Comparison of ENCODE assay signal across 8 cellular contexts in the genomic region with DNA sequence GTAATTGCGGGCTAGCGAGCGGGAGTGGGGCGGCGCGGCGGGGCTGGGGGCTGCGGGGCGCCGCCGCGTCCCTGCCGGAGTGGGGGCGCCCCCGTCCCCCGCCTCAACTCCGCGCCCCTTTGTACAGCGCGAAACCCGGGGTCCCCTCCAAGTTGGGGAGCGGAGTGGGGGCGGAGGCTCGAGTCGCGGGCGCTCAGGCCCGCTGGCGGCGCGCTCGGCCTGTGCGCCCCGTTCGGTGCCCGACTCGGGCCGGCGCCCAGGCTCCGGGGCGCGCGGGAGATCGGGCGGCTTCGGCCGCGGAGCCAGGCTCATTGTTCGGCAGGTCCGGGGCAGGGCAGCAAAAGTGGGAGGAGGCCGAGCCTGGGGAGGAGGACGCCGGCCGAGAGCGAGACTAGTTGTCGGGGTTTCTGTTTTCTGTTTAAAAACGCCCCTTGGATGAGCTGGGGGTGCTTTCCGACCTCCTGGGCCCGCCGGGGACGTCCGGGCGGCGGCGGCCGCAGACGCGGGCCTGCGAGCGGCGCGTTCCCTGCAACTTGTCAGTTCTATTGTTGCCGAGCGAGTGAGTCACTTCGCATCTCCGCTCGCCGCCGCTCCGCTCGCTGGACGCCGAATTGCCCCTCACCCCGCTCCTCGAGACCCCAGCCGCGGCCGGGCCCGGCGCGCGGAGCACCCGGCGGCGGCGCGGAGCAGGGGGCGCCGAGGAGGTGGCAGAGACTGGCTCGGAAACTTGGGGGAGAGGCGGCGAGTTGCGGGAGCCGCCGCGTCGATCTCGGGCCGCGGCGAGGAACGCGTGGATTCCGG. TPM values are rescaled to one million over a fixed set of nuclear protein-coding genes. Genes with fewer than 3 reads are reported as not detected.
DNase-seq lines count a peak whose midpoint lies in the region; ATAC-seq lines count a peak whose summit lies in the region.

No MANE protein-coding gene starts in this region.

- peaks cover 31% of the 10 kb centered on the region for H3K4me1 Mint-ChIP-seq in activated naive CD8-positive, alpha-beta T cell treated with anti-CD3 and anti-CD28 coated beads, Interleukin-2, amount 10 ng/mL, durations not matched to agents 7 days and 5 days

- intact Hi-C loops in Right ventricle myocardium superior (cut with DNase I): loop anchor here (2.0 to 10.0 kb wide), 2 partner anchors 32 to 216 kb away; no protein-coding TSS in a partner anchor
- intact Hi-C loops in posterior cingulate gyrus (cut with DNase I): loop anchor here (1.0 to 10.0 kb wide), 4 partner anchors 32 to 386 kb away; no protein-coding TSS in a partner anchor

- peak overlapping the region; percentile 76 for H3K27ac Mint-ChIP-seq in activated naive CD8-positive, alpha-beta T cell treated with anti-CD3 and anti-CD28 coated beads, Interleukin-2, amount 10 ng/mL, durations not matched to agents 7 days and 5 days

- peak; percentile 66 for DNase-seq in GM19238 (ENCODE audit: insufficient read length, low spot score)
- peak; percentile 50 for DNase-seq in SK-MEL-5 (ENCODE audit: low read depth, low spot score)
- peak; percentile 68 for DNase-seq in activated naive CD8-positive, alpha-beta T cell treated with anti-CD3 and anti-CD28 coated beads, Interleukin-2, amount 10 ng/mL, durations not matched to agents 7 days and 5 days
- DNase-seq in Right ventricle myocardium superior: peak; percentile 64
- DNase-seq in posterior cingulate gyrus: peak; percentile 13 to 87 (median 38)
- peak; percentile 50 for DNase-seq in ureter (ENCODE audit: low spot score)

- ATAC-seq in HG03432 (IDR thresholded peaks at IDR 0.05; ENCODE audit: unreplicated experiment): peak; percentile 33
- ATAC-seq in activated naive CD8-positive, alpha-beta T cell treated with anti-CD3 and anti-CD28 coated beads, Interleukin-2, amount 10 ng/mL, durations not matched to agents 7 days and 5 days (ENCODE audit: low read depth): peak; percentile 19
- peak; percentile 45 for ATAC-seq in Right ventricle myocardium superior (ENCODE audit: poor library complexity)

- peaks cover 8 to 35% (median 24%) of the 10 kb centered on the region in 11 experiments; a peak in 21 of 22 replicates for H3K36me3 ChIP-seq in BLaER1 treated with 17β-estradiol and CSF1 and Interleukin-3, amounts not matched to agents 10 nM and 100 nM

- peak overlapping the region; percentile 62 to 93 (median 87) for H3K4me2 ChIP-seq in BLaER1 treated with 17β-estradiol and CSF1 and Interleukin-3, amounts not matched to agents 10 nM and 100 nM

- H3K4me3 ChIP-seq in BLaER1 treated with 17β-estradiol and CSF1 and Interleukin-3, amounts not matched to agents 10 nM and 100 nM: peak overlapping the region; percentile 87 to 100 (median 96)

- peak overlapping the region; percentile 95 to 100 (median 99) for H3K9ac ChIP-seq in BLaER1 treated with 17β-estradiol and CSF1 and Interleukin-3, amounts not matched to agents 10 nM and 100 nM

- H3K9me3 ChIP-seq in BLaER1 treated with 17β-estradiol and CSF1 and Interleukin-3, amounts not matched to agents 10 nM and 100 nM (replicated peaks in 1 of 11): peaks cover 0 to 15% (median 6%) of the 10 kb centered on the region in 11 experiments; a peak in 10 of 22 replicates

- peak overlapping the region; percentile 98 to 100 (median 99) for H3K27ac ChIP-seq in BLaER1 treated with 17β-estradiol and CSF1 and Interleukin-3, amounts not matched to agents 10 nM and 100 nM

- no peaks in the 10 kb centered on the region for H3K27me3 Mint-ChIP-seq in activated naive CD8-positive, alpha-beta T cell treated with anti-CD3 and anti-CD28 coated beads, Interleukin-2, amount 10 ng/mL, durations not matched to agents 7 days and 5 days

- peak overlapping the region; percentile 82 for H3K4me3 Mint-ChIP-seq in activated naive CD8-positive, alpha-beta T cell treated with anti-CD3 and anti-CD28 coated beads, Interleukin-2, amount 10 ng/mL, durations not matched to agents 7 days and 5 days

- peaks cover 17 to 58% (median 40%) of the 10 kb centered on the region in 10 experiments for H3K4me1 ChIP-seq in BLaER1 treated with 17β-estradiol and CSF1 and Interleukin-3, amounts not matched to agents 10 nM and 100 nM

- H4K20me1 ChIP-seq in BLaER1 treated with 17β-estradiol and CSF1 and Interleukin-3, amounts not matched to agents 10 nM and 100 nM: peaks cover 0 to 25% (median 9%) of the 10 kb centered on the region in 11 experiments; a peak in 10 of 22 replicates

- H3K27me3 ChIP-seq in BLaER1 treated with 17β-estradiol and CSF1 and Interleukin-3, amounts not matched to agents 10 nM and 100 nM: no peaks in the 10 kb centered on the region

- H3K36me3 Mint-ChIP-seq in activated naive CD8-positive, alpha-beta T cell treated with anti-CD3 and anti-CD28 coated beads, Interleukin-2, amount 10 ng/mL, durations not matched to agents 7 days and 5 days: peaks cover 19% of the 10 kb centered on the region

- H3K9me3 Mint-ChIP-seq in activated naive CD8-positive, alpha-beta T cell treated with anti-CD3 and anti-CD28 coated beads, Interleukin-2, amount 10 ng/mL, durations not matched to agents 7 days and 5 days: peaks cover 4% of the 10 kb centered on the region

- in situ Hi-C loops in SK-MEL-5 (cut with HindIII; ENCODE audit: low pct_unique_long_range_greater_than_20kb, low sequenced_read_pairs): no loop called here

- POLR2A ChIA-PET in activated naive CD8-positive, alpha-beta T cell treated with anti-CD3 and anti-CD28 coated beads, Interleukin-2, amount 10 ng/mL, durations not matched to agents 7 days and 5 days (lab: Charles Lee): interaction anchor here (1.0 to 3.2 kb wide), 7 partner anchors 8 to 49 kb away, joined by 3 to 31 read pairs (median 4); no protein-coding TSS in a partner anchor

RNA-seq across cellular contexts. Expression of a gene that starts 0.7 kb away (rescaled TPM):
- total RNA-seq in SK-MEL-5 (2014; rRNA removed; shearing (Covaris generic)): 77.9 and 90.2 TPM in 2 replicates
- polyA plus RNA-seq in SK-MEL-5 (2015; cell fraction: cytosol; rRNA removed): 45.8 and 65.5 TPM in 2 replicates
- polyA plus RNA-seq in SK-MEL-5 (2015; cell fraction: nucleus; rRNA removed): 30.4 and 41.2 TPM in 2 replicates
- 10 to 100 TPM; 76.4 to 78.1 TPM for total RNA-seq in activated naive CD8-positive, alpha-beta T cell treated with anti-CD3 and anti-CD28 coated beads, Interleukin-2, amount 10 ng/mL, durations not matched to agents 7 days and 5 days
- total RNA-seq in Right ventricle myocardium superior: 32.9 TPM
- 158 TPM for total RNA-seq in ureter

Comparison
In these comparisons a context has a peak if more than half of its experiments do, and no peak if none do; other contexts are left out.
1. Peak in every context shown above with its lines: DNase-seq, ATAC-seq, H3K4me3 ChIP-seq and H3K27ac ChIP-seq.